ENCODE assay signal across 7 cellular contexts in genomic region chr4:112144546-112145325, GRCh38. TPM values are rescaled to one million over a fixed set of nuclear protein-coding genes. Genes with fewer than 3 reads are reported as not detected.
DNase-seq lines count a peak whose midpoint lies in the region; ATAC-seq and TF ChIP-seq lines count a peak whose summit lies in the region.

No MANE protein-coding gene starts in this region.

- peaks cover 8% of the 10 kb centered on the region for H3K79me2 ChIP-seq in hepatocyte

- no peaks in the 10 kb centered on the region for H3K36me3 Mint-ChIP-seq in activated CD4-positive, alpha-beta memory T cell treated with anti-CD3 and anti-CD28 coated beads, Interleukin-2, amount 10 ng/mL, durations not matched to agents 7 days and 5 days (ENCODE audit: low read depth)
- H3K36me3 Mint-ChIP-seq in stimulated activated memory B cell treated with anti-CD40 and anti-IgM and Interleukin-4, amounts not matched to agents 10 μg/mL and 1 μg/mL and 100 μg/mL, for 72 hours, result no peaks in the 10 kb centered on the region

- H3K27ac ChIP-seq in HEK293 (ENCODE audit: extremely low read depth, low read depth, low read length), result no peak overlapping the region
- no peak overlapping the region for H3K27ac ChIP-seq in hepatocyte

- H3K9me3 ChIP-seq in HEK293 (ENCODE audit: control insufficient read depth, insufficient read depth, low read depth, low read length), result no peaks in the 10 kb centered on the region
- H3K9me3 ChIP-seq in hepatocyte (ENCODE audit: low read depth), result no peaks in the 10 kb centered on the region

- no peak for DNase-seq in activated CD4-positive, alpha-beta memory T cell treated with anti-CD3 and anti-CD28 coated beads, Interleukin-2, amount 10 ng/mL, durations not matched to agents 7 days and 5 days
- no peak for DNase-seq in hepatocyte (ENCODE audit: low spot score)
- no peak for DNase-seq in UCSD-AML1 (lab: John Stamatoyannopoulos, UW; ENCODE audit: unreplicated experiment)

- H3K9me3 Mint-ChIP-seq in activated CD4-positive, alpha-beta memory T cell treated with anti-CD3 and anti-CD28 coated beads, Interleukin-2, amount 10 ng/mL, durations not matched to agents 7 days and 5 days, result no peaks in the 10 kb centered on the region
- peaks cover 3% of the 10 kb centered on the region for H3K9me3 Mint-ChIP-seq in stimulated activated memory B cell treated with anti-CD40 and anti-IgM and Interleukin-4, amounts not matched to agents 10 μg/mL and 1 μg/mL and 100 μg/mL, for 72 hours

- WGBS in hepatocyte (ENCODE audit: low lambda C conversion rate, missing lambda C conversion rate), result 85% methylated on average over 18 of the region's 20 CpGs

- H3K4me1 ChIP-seq in HEK293 (ENCODE audit: control insufficient read depth, insufficient read depth, low read length) (no peaks in the 10 kb centered on the region), hepatocyte (ENCODE audit: insufficient read depth) (no peaks in the 10 kb centered on the region)

- H3K4me3 Mint-ChIP-seq in activated CD4-positive, alpha-beta memory T cell treated with anti-CD3 and anti-CD28 coated beads, Interleukin-2, amount 10 ng/mL, durations not matched to agents 7 days and 5 days, result peak overlapping the region; percentile 69
- H3K4me3 Mint-ChIP-seq in stimulated activated memory B cell treated with anti-CD40 and anti-IgM and Interleukin-4, amounts not matched to agents 10 μg/mL and 1 μg/mL and 100 μg/mL, for 72 hours, result peak overlapping the region; percentile 59

- CTCF ChIA-PET in HEK293 (lab: Yijun Ruan, JAX), result no interaction called here
- CTCF ChIA-PET in activated CD4-positive, alpha-beta memory T cell treated with anti-CD3 and anti-CD28 coated beads, Interleukin-2, amount 10 ng/mL, durations not matched to agents 7 days and 5 days (lab: Charles Lee), result no interaction called here

- peak overlapping the region; percentile 81 for H3K4me2 ChIP-seq in hepatocyte

- no peaks in the 10 kb centered on the region for H3K36me3 ChIP-seq in HEK293 (ENCODE audit: control insufficient read depth in 2 of 2, insufficient read depth in 1 of 2, low read length in 2 of 2)
- H3K36me3 ChIP-seq in hepatocyte (replicated peaks; ENCODE audit: insufficient read depth, low read depth), result no peaks in the 10 kb centered on the region

- H3K4me1 Mint-ChIP-seq in activated CD4-positive, alpha-beta memory T cell treated with anti-CD3 and anti-CD28 coated beads, Interleukin-2, amount 10 ng/mL, durations not matched to agents 7 days and 5 days, result peaks cover 46% of the 10 kb centered on the region
- peaks cover 23% of the 10 kb centered on the region for H3K4me1 Mint-ChIP-seq in stimulated activated memory B cell treated with anti-CD40 and anti-IgM and Interleukin-4, amounts not matched to agents 10 μg/mL and 1 μg/mL and 100 μg/mL, for 72 hours

- POLR2A ChIA-PET in HEK293 (lab: Yijun Ruan, JAX), result no interaction called here
- POLR2A ChIA-PET in activated CD4-positive, alpha-beta memory T cell treated with anti-CD3 and anti-CD28 coated beads, Interleukin-2, amount 10 ng/mL, durations not matched to agents 7 days and 5 days (lab: Charles Lee), result interaction anchor here (1.0 to 1.4 kb wide), 2 partner anchors 59 to 142 kb away, joined by 3 read pairs; no protein-coding TSS in a partner anchor

- no peak for ATAC-seq in stimulated activated memory B cell treated with anti-CD40 and anti-IgM and Interleukin-4, amounts not matched to agents 10 μg/mL and 1 μg/mL and 100 μg/mL, for 72 hours
- ATAC-seq in GM18909 (IDR thresholded peaks at IDR 0.05; ENCODE audit: poor library complexity, unreplicated experiment) (no peak), GM18498 (IDR thresholded peaks at IDR 0.05; ENCODE audit: unreplicated experiment) (no peak)

- H4K20me1 ChIP-seq in hepatocyte (ENCODE audit: insufficient read depth, poor library complexity, severe bottlenecking), result no peaks in the 10 kb centered on the region

- H3K4me3 ChIP-seq in HEK293 (ENCODE audit: low read depth, low read length) (no peak overlapping the region), hepatocyte (peak overlapping the region; percentile 74)

- H2AFZ ChIP-seq in hepatocyte, result no peak overlapping the region

- TF ChIP-seq CTCF in HEK293 (tag by site-specific recombination; IDR thresholded peaks at IDR 0.05) (no peak), hepatocyte (IDR thresholded peaks at IDR 0.05; ENCODE audit: poor library complexity) (no peak)

- peaks cover 3% of the 10 kb centered on the region for H3K27me3 ChIP-seq in hepatocyte

- no peaks in the 10 kb centered on the region for H3K27me3 Mint-ChIP-seq in activated CD4-positive, alpha-beta memory T cell treated with anti-CD3 and anti-CD28 coated beads, Interleukin-2, amount 10 ng/mL, durations not matched to agents 7 days and 5 days
- no peaks in the 10 kb centered on the region for H3K27me3 Mint-ChIP-seq in stimulated activated memory B cell treated with anti-CD40 and anti-IgM and Interleukin-4, amounts not matched to agents 10 μg/mL and 1 μg/mL and 100 μg/mL, for 72 hours

- H3K27ac Mint-ChIP-seq in activated CD4-positive, alpha-beta memory T cell treated with anti-CD3 and anti-CD28 coated beads, Interleukin-2, amount 10 ng/mL, durations not matched to agents 7 days and 5 days, result peak overlapping the region; percentile 40
- peak overlapping the region; percentile 74 for H3K27ac Mint-ChIP-seq in stimulated activated memory B cell treated with anti-CD40 and anti-IgM and Interleukin-4, amounts not matched to agents 10 μg/mL and 1 μg/mL and 100 μg/mL, for 72 hours

- H3K9me2 ChIP-seq in hepatocyte (replicated peaks; ENCODE audit: insufficient read depth), result no peaks in the 10 kb centered on the region

TF ChIP-seq in HEK293, 187 proteins besides CTCF, POLR2A, EP300 and RAD21:
- TF ChIP-seq ZNF211 (tag by site-specific recombination; IDR thresholded peaks at IDR 0.05; ENCODE audit: low read depth) (no peak), ZNF596 (tag by site-specific recombination; IDR thresholded peaks at IDR 0.05) (peak; percentile 91), SP3 (tag by site-specific recombination; IDR thresholded peaks at IDR 0.05) (peak; percentile 42; the same call in 1 of the 2 replicates)

RNA-seq across cellular contexts. Expression of gene FAM241A, which starts 0.5 kb away (rescaled TPM):
- 1 to 10 TPM; 1.2 to 1.4 TPM for total RNA-seq in activated CD4-positive, alpha-beta memory T cell treated with anti-CD3 and anti-CD28 coated beads, Interleukin-2, amount 10 ng/mL, durations not matched to agents 7 days and 5 days
- total RNA-seq in hepatocyte, result 2.0 and 3.2 TPM in 2 replicates
- 2.3 and 2.9 TPM in 2 replicates for polyA plus RNA-seq in hepatocyte
